12 cellular contexts compared by ENCODE assay signal in the genomic region with DNA sequence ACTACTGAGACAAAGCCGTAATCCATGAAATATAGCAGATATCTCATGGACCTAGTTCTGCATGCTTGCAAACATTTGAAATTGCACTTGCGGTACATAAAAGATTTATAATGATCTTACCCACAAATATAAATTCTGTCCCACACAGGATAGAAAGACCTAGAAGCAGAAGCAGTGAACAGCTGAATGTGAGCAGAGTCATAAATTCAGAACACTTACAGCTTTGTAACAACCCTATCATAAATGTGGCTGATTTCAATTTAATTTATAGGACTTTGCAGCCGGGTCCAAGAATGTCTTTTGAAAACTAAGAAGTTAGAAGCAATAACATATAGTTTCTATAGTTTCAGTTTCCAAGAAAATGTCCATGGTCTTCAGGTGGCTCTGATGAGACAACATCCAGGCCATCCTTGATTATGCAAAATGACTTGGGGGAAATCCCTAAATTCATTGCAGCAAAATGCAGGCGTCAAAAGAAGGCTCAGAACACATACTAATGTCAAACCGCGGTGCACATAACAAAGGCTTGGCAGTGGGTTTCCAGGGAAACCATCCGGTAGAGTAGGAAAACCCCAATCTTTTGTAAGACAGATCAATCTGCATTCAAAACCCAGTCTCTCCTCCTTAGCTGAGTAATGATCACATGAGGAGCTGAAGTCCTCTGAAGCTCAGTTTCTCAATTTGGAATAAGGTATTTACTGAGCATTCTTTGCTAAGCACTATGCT.
DNase-seq lines count a peak whose midpoint lies in the region; ATAC-seq and TF ChIP-seq lines count a peak whose summit lies in the region.
"Had no signal": no experiment of that assay in that cellular context is flagged by ENCODE, and none has a peak within 500 bp of the region (broad histone marks: within the 10 kb centered on the region; RNA-seq: fewer than 3 reads in every experiment).

No MANE protein-coding gene starts in this region.

- no peak overlapping the region for H3K4me3 ChIP-seq in right lobe of liver
- H3K4me3 ChIP-seq: smooth muscle cell had no signal

- peaks cover 34% of the 10 kb centered on the region for H3K4me1 Mint-ChIP-seq in activated T-helper 2 cell treated with anti-CD3 and anti-CD28 coated beads, Interferon-gamma antibody, Interleukin-2, Interleukin-4, amounts not matched to agents 10 μg/mL and 5 μg/mL and 100 μg/mL, durations not matched to agents 14 hours and 24 hours and 36 hours (ENCODE audit: low read depth)

- intact Hi-C loops in activated T-helper 2 cell treated with anti-CD3 and anti-CD28 coated beads, Interferon-gamma antibody, Interleukin-2, Interleukin-4, amounts not matched to agents 10 μg/mL and 5 μg/mL and 100 μg/mL, durations not matched to agents 14 hours and 24 hours and 36 hours (cut with micrococcal nuclease): loop anchor here (1.0 to 10.0 kb wide), 10 partner anchors 43 to 805 kb away; partner anchors contain the start of gene ID2
- intact Hi-C loops in right lobe of liver (cut with DNase I): no loop called here

- no peak for TF ChIP-seq CTCF in right lobe of liver (IDR thresholded peaks at IDR 0.05)

- no peaks in the 10 kb centered on the region for H3K27me3 ChIP-seq in right lobe of liver

- peaks cover 4% of the 10 kb centered on the region for H3K27me3 Mint-ChIP-seq in activated T-helper 2 cell treated with anti-CD3 and anti-CD28 coated beads, Interferon-gamma antibody, Interleukin-2, Interleukin-4, amounts not matched to agents 10 μg/mL and 5 μg/mL and 100 μg/mL, durations not matched to agents 14 hours and 24 hours and 36 hours (ENCODE audit: low read depth)

- ATAC-seq in right lobe of liver (no peak), GM19395 (IDR thresholded peaks at IDR 0.05; ENCODE audit: unreplicated experiment) (no peak)
- ATAC-seq: CD8-positive, alpha-beta T cell had no signal

- no peaks in the 10 kb centered on the region for H3K36me3 ChIP-seq in right lobe of liver

- 68% methylated on average over 6 of the region's 7 CpGs for WGBS in right lobe of liver (ENCODE audit: insufficient coverage, low coverage, low lambda C conversion rate, missing lambda C conversion rate)

- H3K27ac Mint-ChIP-seq in activated T-helper 2 cell treated with anti-CD3 and anti-CD28 coated beads, Interferon-gamma antibody, Interleukin-2, Interleukin-4, amounts not matched to agents 10 μg/mL and 5 μg/mL and 100 μg/mL, durations not matched to agents 14 hours and 24 hours and 36 hours: peak overlapping the region; percentile 77
- H3K27ac Mint-ChIP-seq: CD8-positive, alpha-beta T cell had no signal

- TF ChIP-seq POLR2A in right lobe of liver (IDR thresholded peaks at IDR 0.05): no peak

- peak; percentile 7 for DNase-seq in stimulated activated naive CD4-positive, alpha-beta T cell treated with Interleukin-2 at 50 U/mL for 16 hours (lab: John Stamatoyannopoulos, UW)
- DNase-seq in stimulated activated naive CD4-positive, alpha-beta T cell (lab: John Stamatoyannopoulos, UW): no peak
- no peak for DNase-seq in activated T-helper 2 cell treated with anti-CD3 and anti-CD28 coated beads, Interferon-gamma antibody, Interleukin-2, Interleukin-4, amounts not matched to agents 10 μg/mL and 5 μg/mL and 100 μg/mL, durations not matched to agents 14 hours and 24 hours and 36 hours (ENCODE audit: low spot score)
- DNase-seq in right lobe of liver: no peak
- no peak for DNase-seq in retina
- no peak for DNase-seq in dedifferentiated amniotic fluid mesenchymal stem cell (ENCODE audit: extremely low spot score)
- DNase-seq in GF-D8 (lab: John Stamatoyannopoulos, UW): no peak
- DNase-seq: dermis blood vessel endothelial cell, NCI-H446 had no signal

- peaks cover 0 to 45% (median 11%) of the 10 kb centered on the region in 4 donors for H3K4me1 ChIP-seq in right lobe of liver

- peaks cover 10% of the 10 kb centered on the region for H3K36me3 Mint-ChIP-seq in activated T-helper 2 cell treated with anti-CD3 and anti-CD28 coated beads, Interferon-gamma antibody, Interleukin-2, Interleukin-4, amounts not matched to agents 10 μg/mL and 5 μg/mL and 100 μg/mL, durations not matched to agents 14 hours and 24 hours and 36 hours (ENCODE audit: low read depth)
- H3K36me3 Mint-ChIP-seq: CD8-positive, alpha-beta T cell had no signal

- peak overlapping the region; percentile 36 to 82 (median 61) for H3K27ac ChIP-seq in right lobe of liver

- H3K9me3 ChIP-seq in right lobe of liver: no peaks in the 10 kb centered on the region

- H3K4me3 Mint-ChIP-seq in activated T-helper 2 cell treated with anti-CD3 and anti-CD28 coated beads, Interferon-gamma antibody, Interleukin-2, Interleukin-4, amounts not matched to agents 10 μg/mL and 5 μg/mL and 100 μg/mL, durations not matched to agents 14 hours and 24 hours and 36 hours (ENCODE audit: low read depth): no peak overlapping the region
- H3K4me3 Mint-ChIP-seq: CD8-positive, alpha-beta T cell had no signal

- peaks cover 15% of the 10 kb centered on the region for H3K9me3 Mint-ChIP-seq in activated T-helper 2 cell treated with anti-CD3 and anti-CD28 coated beads, Interferon-gamma antibody, Interleukin-2, Interleukin-4, amounts not matched to agents 10 μg/mL and 5 μg/mL and 100 μg/mL, durations not matched to agents 14 hours and 24 hours and 36 hours
